Comparison of ENCODE assay signal across 1 cellular context in the genomic region with DNA sequence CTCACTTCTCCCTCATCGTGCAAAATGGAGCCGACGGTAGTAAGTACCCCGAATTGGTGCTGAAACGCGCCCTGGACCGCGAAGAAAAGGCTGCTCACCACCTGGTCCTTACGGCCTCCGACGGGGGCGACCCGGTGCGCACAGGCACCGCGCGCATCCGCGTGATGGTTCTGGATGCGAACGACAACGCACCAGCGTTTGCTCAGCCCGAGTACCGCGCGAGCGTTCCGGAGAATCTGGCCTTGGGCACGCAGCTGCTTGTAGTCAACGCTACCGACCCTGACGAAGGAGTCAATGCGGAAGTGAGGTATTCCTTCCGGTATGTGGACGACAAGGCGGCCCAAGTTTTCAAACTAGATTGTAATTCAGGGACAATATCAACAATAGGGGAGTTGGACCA.
TF ChIP-seq lines count a peak whose summit lies in the region.

No MANE protein-coding gene starts in this region.

TF ChIP-seq in HEK293T, 16 proteins besides CTCF, POLR2A, EP300 and RAD21 (continued from another document):
- TF ChIP-seq ZNF384 (IDR thresholded peaks at IDR 0.05) (no peak), L3MBTL2 (conservative IDR thresholded peaks at IDR 0.05) (no peak), LEF1 (IDR thresholded peaks at IDR 0.05; ENCODE audit: borderline replicate concordance) (no peak), SUZ12 (IDR thresholded peaks at IDR 0.05) (no peak), SP1 (IDR thresholded peaks at IDR 0.05) (no peak), ARNT (IDR thresholded peaks at IDR 0.05) (no peak), FOXA1 (IDR thresholded peaks at IDR 0.05) (no peak), BHLHE40 (IDR thresholded peaks at IDR 0.05; ENCODE audit: borderline replicate concordance) (no peak), NFRKB (IDR thresholded peaks at IDR 0.05) (no peak)
TF ChIP-seq in HEK293T: peak in this region for 0.
